In genomic region chr3:157119369-157119951, GRCh38 we compare ENCODE assay signal across 1 cellular context.
A peak's percentile ranks its signal among the peaks of the same experiment; 100 is the strongest.
TF ChIP-seq lines count a peak whose summit lies in the region.

No MANE protein-coding gene starts in this region.

TF ChIP-seq in HepG2, 621 proteins besides CTCF, POLR2A, EP300 and RAD21 (continued from another document):
- TF ChIP-seq AFF4 (CRISPR knock-in tag; IDR thresholded peaks at IDR 0.05) (no peak), NFKB2 (CRISPR knock-in tag; IDR thresholded peaks at IDR 0.05; ENCODE audit: borderline replicate concordance) (no peak), ZBTB33 (CRISPR knock-in tag; IDR thresholded peaks at IDR 0.05) (peak; percentile 73; the same call in 1 of the 2 replicates), ZNF382 (CRISPR knock-in tag; IDR thresholded peaks at IDR 0.05; ENCODE audit: borderline replicate concordance) (no peak), TFE3 (CRISPR knock-in tag; IDR thresholded peaks at IDR 0.05) (no peak), IKZF1 (IDR thresholded peaks at IDR 0.05) (no peak), SOX13 (IDR thresholded peaks at IDR 0.05) (no peak), SOX13 (CRISPR knock-in tag; conservative IDR thresholded peaks at IDR 0.05 in 1 of 2, IDR thresholded peaks at IDR 0.05 in 1 of 2) (peak in 1 of 2 experiments; percentile 41; a peak in 1 of 4 replicates), BCL6 (CRISPR knock-in tag; IDR thresholded peaks at IDR 0.05) (peak; percentile 58)
TF ChIP-seq in HepG2: peak in this region for 15.
